16 cellular contexts compared by ENCODE assay signal in the genomic region with DNA sequence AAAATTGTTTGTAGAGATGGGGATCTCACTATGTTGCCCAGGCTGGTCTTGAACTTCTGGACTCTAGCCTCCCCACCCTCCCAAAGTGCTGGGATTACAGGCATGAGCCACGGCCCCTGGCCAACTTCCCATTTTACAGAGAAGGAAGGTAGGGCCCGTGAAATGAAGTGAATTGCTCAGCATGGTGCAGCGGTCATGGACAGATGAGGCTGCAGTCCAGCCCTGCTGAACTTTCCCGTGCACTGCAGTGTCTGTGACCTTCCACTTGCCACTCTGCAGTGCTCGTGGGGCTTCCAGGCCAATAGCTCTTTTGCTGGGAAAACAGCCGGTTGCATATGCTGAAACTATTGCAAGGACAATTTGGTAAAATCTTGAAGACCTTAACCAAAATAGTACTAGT.
DNase-seq lines count a peak whose midpoint lies in the region; ATAC-seq and TF ChIP-seq lines count a peak whose summit lies in the region.
"Had no signal": no experiment of that assay in that cellular context is flagged by ENCODE, and none has a peak within 500 bp of the region (broad histone marks: within the 10 kb centered on the region; RNA-seq: fewer than 3 reads in every experiment).

No MANE protein-coding gene starts in this region.

- DNase-seq in AG04450 (ENCODE audit: low read depth, low spot score) (no peak), G401 (ENCODE audit: low spot score) (peak; percentile 4), cerebellar cortex (ENCODE audit: low spot score) (peak; percentile 1), neuronal stem cell (ENCODE audit: low spot score) (no peak), C1 segment of cervical spinal cord (lab: John Stamatoyannopoulos, UW) (no peak)
- no peak for DNase-seq in central memory CD4-positive, alpha-beta T cell
- DNase-seq: CD4-positive, alpha-beta T cell; CD8-positive, alpha-beta memory T cell; DMS 273 treated with DMSO at 0.1 percent for 48 hours; DMS53; DMS79 treated with DMSO at 0.1 percent for 48 hours; GM23248; H9 had no signal

- H3K27ac ChIP-seq in AG04450 (ENCODE audit: low read depth, low read length) = peak overlapping the region; percentile 23
- no peak overlapping the region for H3K27ac ChIP-seq in neuronal stem cell (replicated peaks; ENCODE audit: low read length)
- H3K27ac ChIP-seq: BLaER1, GM23248 had no signal

- no peak overlapping the region for H3K4me3 ChIP-seq in AG04450 (ENCODE audit: low read depth, low read length)
- no peak overlapping the region for H3K4me3 ChIP-seq in neuronal stem cell (ENCODE audit: low read length in 2 of 2)
- H3K4me3 ChIP-seq: BLaER1, GM23248 had no signal

- no peaks in the 10 kb centered on the region for H3K9me3 ChIP-seq in AG04450 (ENCODE audit: control insufficient read depth, insufficient read depth, low read length)
- no peaks in the 10 kb centered on the region for H3K9me3 ChIP-seq in neuronal stem cell (replicated peaks in 1 of 2; ENCODE audit: control insufficient read depth in 2 of 2, insufficient read depth in 1 of 2, low read depth in 1 of 2, low read length in 2 of 2)
- H3K9me3 ChIP-seq: BLaER1 had no signal

- no peak overlapping the region for H2AFZ ChIP-seq in neuronal stem cell (ENCODE audit: low read length)
- H2AFZ ChIP-seq: GM23248 had no signal

- H4K8ac ChIP-seq in neuronal stem cell (ENCODE audit: low read depth, low read length) = no peak overlapping the region

- CTCF ChIA-PET in AG04450 (lab: Charles Lee) = no interaction called here

- H3K4me2 ChIP-seq in neuronal stem cell (ENCODE audit: insufficient read depth, low read length, poor library complexity, severe bottlenecking) = no peak overlapping the region
- H3K4me2 ChIP-seq: BLaER1 had no signal

- no peak overlapping the region for H2BK120ac ChIP-seq in neuronal stem cell (ENCODE audit: low read depth, low read length)

- H3K18ac ChIP-seq in neuronal stem cell (ENCODE audit: low read length) = peak overlapping the region; percentile 44

- peaks cover 0 to 7% of the 10 kb centered on the region in 2 donors for H3K4me1 ChIP-seq in neuronal stem cell (ENCODE audit: control insufficient read depth in 2 of 2, insufficient read depth in 1 of 2, low read depth in 1 of 2, low read length in 2 of 2)

- H3K36me3 ChIP-seq in neuronal stem cell (replicated peaks in 1 of 2; ENCODE audit: control insufficient read depth in 2 of 2, insufficient read depth in 2 of 2, low read length in 2 of 2) = no peaks in the 10 kb centered on the region
- H3K36me3 ChIP-seq: BLaER1 had no signal

- no peak overlapping the region for H3K23ac ChIP-seq in neuronal stem cell (ENCODE audit: low read depth, low read length, poor library complexity)

- POLR2A ChIA-PET in AG04450 (lab: Yijun Ruan, JAX) = no interaction called here

- no peak for TF ChIP-seq CTCF in AG04450 (IDR thresholded peaks at IDR 0.05; ENCODE audit: low read depth, low read length)

- no peak overlapping the region for H3K9ac ChIP-seq in neuronal stem cell (ENCODE audit: low read depth, low read length, poor library complexity)
- H3K9ac ChIP-seq: BLaER1, GM23248 had no signal

- peak overlapping the region; percentile 33 for H2AK5ac ChIP-seq in neuronal stem cell (ENCODE audit: low read depth, low read length)

- no peak overlapping the region for H2BK15ac ChIP-seq in neuronal stem cell (ENCODE audit: low read length)

- no CpG with 5 or more reads among the region's 6 CpGs for WGBS in neuronal stem cell (ENCODE audit: extremely low coverage in 2 of 2, insufficient read length in 2 of 2, insufficient replicate concordance in 1 of 2), 2 donors

- H4K91ac ChIP-seq in neuronal stem cell (ENCODE audit: low read depth, low read length, poor library complexity) = no peak overlapping the region

- H2BK5ac ChIP-seq in neuronal stem cell (ENCODE audit: low read length) = no peak overlapping the region

- H3K4ac ChIP-seq in neuronal stem cell (ENCODE audit: low read length) = no peak overlapping the region

- no peak overlapping the region for H2BK12ac ChIP-seq in neuronal stem cell (ENCODE audit: low read length)

- no peak for ATAC-seq in GM21390 (IDR thresholded peaks at IDR 0.05; ENCODE audit: unreplicated experiment)
- ATAC-seq: HCT116 had no signal

- in situ Hi-C loops in G401 (cut with HindIII; ENCODE audit: low sequenced_read_pairs) = no loop called here

- no peaks in the 10 kb centered on the region for H3K27me3 ChIP-seq in AG04450 (ENCODE audit: control insufficient read depth, insufficient read depth, low read length)
- peaks cover 0 to 5% (median 0%) of the 10 kb centered on the region in 3 experiments for H3K27me3 ChIP-seq in neuronal stem cell (ENCODE audit: control insufficient read depth in 3 of 3, insufficient read depth in 3 of 3, low read depth in 1 of 3, low read length in 3 of 3)
- H3K27me3 ChIP-seq: BLaER1 had no signal

- H3K14ac ChIP-seq in neuronal stem cell (ENCODE audit: low read length) = no peak overlapping the region

- H3K79me1 ChIP-seq in neuronal stem cell (ENCODE audit: low read depth, low read length) = no peaks in the 10 kb centered on the region

Comparison
In these comparisons a context has a peak if more than half of its experiments do, and no peak if none do; other contexts are left out.
1. DNase-seq: peak in G401 (single experiment) and cerebellar cortex (single experiment); none in AG04450 (single experiment), neuronal stem cell (single experiment), central memory CD4-positive, alpha-beta T cell (single experiment) and C1 segment of cervical spinal cord (0 of 14).